Comparison of ENCODE assay signal across 17 cellular contexts in the genomic region with DNA sequence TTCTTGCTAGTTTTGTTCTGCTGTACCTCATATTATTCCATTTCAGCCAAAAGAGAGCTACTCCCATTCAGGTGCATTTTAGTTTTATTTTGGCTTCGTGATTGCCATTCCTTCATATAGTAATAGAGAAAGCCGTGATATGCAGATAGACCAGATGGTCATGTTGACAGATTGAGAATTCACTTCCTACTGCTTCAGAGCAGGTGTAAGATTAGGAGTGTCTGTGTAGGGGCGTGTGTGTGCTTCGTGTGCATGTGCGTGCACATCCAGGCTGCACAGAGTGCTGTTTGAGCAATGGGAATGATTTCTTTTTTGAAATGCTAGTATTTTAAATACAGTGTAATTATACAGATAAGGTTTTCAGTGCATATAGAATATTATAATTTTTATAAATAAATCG. TPM values are rescaled to one million over a fixed set of nuclear protein-coding genes. Genes with fewer than 3 reads are reported as not detected.
A peak's percentile ranks its signal among the peaks of the same experiment; 100 is the strongest.
DNase-seq lines count a peak whose midpoint lies in the region; ATAC-seq and TF ChIP-seq lines count a peak whose summit lies in the region.
"Had no signal": no experiment of that assay in that cellular context is flagged by ENCODE, and none has a peak within 500 bp of the region (broad histone marks: within the 10 kb centered on the region; RNA-seq: fewer than 3 reads in every experiment).

No MANE protein-coding gene starts in this region.

- no peaks in the 10 kb centered on the region for H3K9me3 Mint-ChIP-seq in activated T-cell treated with anti-CD3 and anti-CD28 coated beads, Interleukin-2, amount 50 U/mL, for 72 hours
- H3K9me3 Mint-ChIP-seq in stimulated activated naive B cell treated with anti-CD40 and anti-IgM and Interleukin-4, amounts not matched to agents 10 μg/mL and 1 μg/mL and 100 μg/mL, for 72 hours: no peaks in the 10 kb centered on the region
- H3K9me3 Mint-ChIP-seq: CD14-positive monocyte; naive B cell; stimulated activated memory B cell treated with anti-CD40 and anti-IgM and Interleukin-4, amounts not matched to agents 10 μg/mL and 1 μg/mL and 100 μg/mL, for 72 hours had no signal

- ATAC-seq in HG02970 (IDR thresholded peaks at IDR 0.05; ENCODE audit: low FRiP score, unreplicated experiment): no peak
- ATAC-seq in activated T-cell treated with anti-CD3 and anti-CD28 coated beads, Interleukin-2, amount 50 U/mL, for 72 hours (replicated peaks in 1 of 2): no peak
- ATAC-seq in stimulated activated naive B cell treated with anti-CD40 and anti-IgM and Interleukin-4, amounts not matched to agents 10 μg/mL and 1 μg/mL and 100 μg/mL, for 72 hours (replicated peaks): no peak
- ATAC-seq: activated CD8-positive, alpha-beta memory T cell treated with anti-CD3 and anti-CD28 coated beads, Interleukin-2, amount 10 ng/mL, durations not matched to agents 7 days and 5 days; stimulated activated memory B cell treated with anti-CD40 and anti-IgM and Interleukin-4, amounts not matched to agents 10 μg/mL and 1 μg/mL and 100 μg/mL, for 72 hours had no signal

- H3K27ac Mint-ChIP-seq in activated T-cell treated with anti-CD3 and anti-CD28 coated beads, Interleukin-2, amount 50 U/mL, for 72 hours: no peak overlapping the region
- no peak overlapping the region for H3K27ac Mint-ChIP-seq in stimulated activated naive B cell treated with anti-CD40 and anti-IgM and Interleukin-4, amounts not matched to agents 10 μg/mL and 1 μg/mL and 100 μg/mL, for 72 hours
- H3K27ac Mint-ChIP-seq: activated CD8-positive, alpha-beta memory T cell treated with anti-CD3 and anti-CD28 coated beads, Interleukin-2, amount 10 ng/mL, durations not matched to agents 7 days and 5 days; activated naive CD8-positive, alpha-beta T cell; CD14-positive monocyte; naive B cell; stimulated activated memory B cell treated with anti-CD40 and anti-IgM and Interleukin-4, amounts not matched to agents 10 μg/mL and 1 μg/mL and 100 μg/mL, for 72 hours had no signal

- intact Hi-C loops in ascending aorta (cut with DNase I): loop anchor here (1.0 to 5.0 kb wide), 2 partner anchors 10 to 550 kb away; a partner anchor contains a TSS

- no peak for TF ChIP-seq CTCF in ascending aorta (IDR thresholded peaks at IDR 0.05)

- H3K9me3 ChIP-seq in ascending aorta: no peaks in the 10 kb centered on the region
- H3K9me3 ChIP-seq: heart left ventricle had no signal

- H3K4me3 ChIP-seq in ascending aorta: peak overlapping the region; percentile 7 to 95

- DNase-seq in DMS79 treated with DMSO at 0.1 percent for 48 hours (lab: John Stamatoyannopoulos, UW) (peak; percentile 69), NCI-H1694 (lab: John Stamatoyannopoulos, UW) (peak; percentile 60), ascending aorta (ENCODE audit: low spot score in 2 of 2) (no peak), pons (ENCODE audit: low spot score) (peak; percentile 36)
- DNase-seq in activated T-cell treated with anti-CD3 and anti-CD28 coated beads, Interleukin-2, amount 50 U/mL, for 72 hours: no peak
- DNase-seq in stimulated activated naive B cell treated with anti-CD40 and anti-IgM and Interleukin-4, amounts not matched to agents 10 μg/mL and 1 μg/mL and 100 μg/mL, for 72 hours: no peak
- no peak for DNase-seq in activated CD4-positive, alpha-beta T cell treated with anti-CD3 and anti-CD28 coated beads, Interleukin-2, amount 50 U/mL, for 1 hour
- DNase-seq: activated CD8-positive, alpha-beta memory T cell treated with anti-CD3 and anti-CD28 coated beads, Interleukin-2, amount 10 ng/mL, durations not matched to agents 7 days and 5 days; cerebellar nuclear complex; heart left ventricle; left cardiac atrium; naive B cell; stimulated activated CD4-positive, alpha-beta T cell treated with anti-CD3 and anti-CD28 coated beads, Interleukin-4, amount 100 ng/mL, for 24 hours had no signal

- no peaks in the 10 kb centered on the region for H3K27me3 ChIP-seq in ascending aorta
- H3K27me3 ChIP-seq: heart left ventricle had no signal

- H3K4me3 Mint-ChIP-seq in activated T-cell treated with anti-CD3 and anti-CD28 coated beads, Interleukin-2, amount 50 U/mL, for 72 hours: no peak overlapping the region
- H3K4me3 Mint-ChIP-seq in stimulated activated naive B cell treated with anti-CD40 and anti-IgM and Interleukin-4, amounts not matched to agents 10 μg/mL and 1 μg/mL and 100 μg/mL, for 72 hours: no peak overlapping the region
- H3K4me3 Mint-ChIP-seq: activated CD8-positive, alpha-beta memory T cell treated with anti-CD3 and anti-CD28 coated beads, Interleukin-2, amount 10 ng/mL, durations not matched to agents 7 days and 5 days; activated naive CD8-positive, alpha-beta T cell; CD14-positive monocyte; naive B cell; stimulated activated memory B cell treated with anti-CD40 and anti-IgM and Interleukin-4, amounts not matched to agents 10 μg/mL and 1 μg/mL and 100 μg/mL, for 72 hours had no signal

- H3K4me1 ChIP-seq in ascending aorta: peaks cover 0 to 20% of the 10 kb centered on the region in 2 donors

- H3K36me3 Mint-ChIP-seq in activated T-cell treated with anti-CD3 and anti-CD28 coated beads, Interleukin-2, amount 50 U/mL, for 72 hours (ENCODE audit: insufficient read depth in 2 of 2): peaks cover 4 to 5% of the 10 kb centered on the region in 2 donors
- peaks cover 0 to 2% of the 10 kb centered on the region in 2 donors for H3K36me3 Mint-ChIP-seq in stimulated activated naive B cell treated with anti-CD40 and anti-IgM and Interleukin-4, amounts not matched to agents 10 μg/mL and 1 μg/mL and 100 μg/mL, for 72 hours
- H3K36me3 Mint-ChIP-seq: naive B cell; stimulated activated memory B cell treated with anti-CD40 and anti-IgM and Interleukin-4, amounts not matched to agents 10 μg/mL and 1 μg/mL and 100 μg/mL, for 72 hours had no signal

- peaks cover 14% of the 10 kb centered on the region for H3K4me1 Mint-ChIP-seq in activated T-cell treated with anti-CD3 and anti-CD28 coated beads, Interleukin-2, amount 50 U/mL, for 72 hours (ENCODE audit: low read depth)
- H3K4me1 Mint-ChIP-seq in stimulated activated naive B cell treated with anti-CD40 and anti-IgM and Interleukin-4, amounts not matched to agents 10 μg/mL and 1 μg/mL and 100 μg/mL, for 72 hours: no peaks in the 10 kb centered on the region
- H3K4me1 Mint-ChIP-seq: naive B cell; stimulated activated memory B cell treated with anti-CD40 and anti-IgM and Interleukin-4, amounts not matched to agents 10 μg/mL and 1 μg/mL and 100 μg/mL, for 72 hours had no signal

- H3K27ac ChIP-seq in ascending aorta: peak overlapping the region; percentile 95 to 98

- H3K27me3 Mint-ChIP-seq in activated T-cell treated with anti-CD3 and anti-CD28 coated beads, Interleukin-2, amount 50 U/mL, for 72 hours (ENCODE audit: low read depth): peaks cover 7% of the 10 kb centered on the region
- peaks cover 0 to 21% of the 10 kb centered on the region in 2 donors for H3K27me3 Mint-ChIP-seq in stimulated activated naive B cell treated with anti-CD40 and anti-IgM and Interleukin-4, amounts not matched to agents 10 μg/mL and 1 μg/mL and 100 μg/mL, for 72 hours
- H3K27me3 Mint-ChIP-seq: activated CD8-positive, alpha-beta memory T cell treated with anti-CD3 and anti-CD28 coated beads, Interleukin-2, amount 10 ng/mL, durations not matched to agents 7 days and 5 days had no signal

- peaks cover 0 to 6% of the 10 kb centered on the region in 2 donors for H3K36me3 ChIP-seq in ascending aorta

RNA-seq across cellular contexts. Expression of a gene that starts 10.3 kb away (rescaled TPM):
- 52.0 TPM for total RNA-seq in ascending aorta
- 10 to 100 TPM; 17.3 to 27.3 TPM for total RNA-seq in activated T-cell treated with anti-CD3 and anti-CD28 coated beads, Interleukin-2, amount 50 U/mL, for 72 hours

Comparison
In these comparisons a context has a peak if more than half of its experiments do, and no peak if none do; other contexts are left out.
1. DNase-seq: peak in DMS79 treated with DMSO at 0.1 percent for 48 hours (single experiment), NCI-H1694 (single experiment) and pons (single experiment); none in ascending aorta (0 of 2), activated T-cell treated with anti-CD3 and anti-CD28 coated beads, Interleukin-2, amount 50 U/mL, for 72 hours (0 of 2), stimulated activated naive B cell treated with anti-CD40 and anti-IgM and Interleukin-4, amounts not matched to agents 10 μg/mL and 1 μg/mL and 100 μg/mL, for 72 hours (single experiment) and activated CD4-positive, alpha-beta T cell treated with anti-CD3 and anti-CD28 coated beads, Interleukin-2, amount 50 U/mL, for 1 hour (single experiment).